Comparison of ENCODE assay signal across 10 cellular contexts in the genomic region with DNA sequence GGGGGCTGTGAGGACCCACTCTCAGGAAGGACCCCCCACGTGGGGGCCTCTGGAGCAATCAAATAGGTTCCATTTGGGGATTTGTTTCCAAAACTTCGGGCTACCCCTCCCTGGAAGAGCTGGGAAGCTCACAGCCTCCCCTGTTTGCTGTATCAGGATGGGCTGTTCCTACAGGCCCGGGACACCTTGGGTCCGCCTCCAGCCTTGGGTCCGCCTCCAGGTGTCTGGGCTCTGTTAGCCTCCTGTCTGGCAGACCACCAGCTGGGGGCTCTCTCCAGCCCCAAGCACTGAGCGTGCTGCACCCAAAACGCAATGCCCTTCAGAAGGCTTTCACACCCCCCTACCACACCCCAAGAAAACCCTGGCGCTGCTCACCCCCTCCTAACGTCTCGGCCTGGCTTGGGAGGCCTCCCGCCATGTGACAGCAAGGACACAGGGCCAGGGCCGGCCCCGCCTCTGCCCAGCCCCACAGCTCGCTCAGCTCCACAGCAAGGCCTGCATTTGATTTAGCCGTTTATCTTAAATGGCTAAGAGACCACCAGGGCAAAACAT. TPM values are rescaled to one million over a fixed set of nuclear protein-coding genes. Genes with fewer than 3 reads are reported as not detected.
A peak's percentile ranks its signal among the peaks of the same experiment; 100 is the strongest.
DNase-seq lines count a peak whose midpoint lies in the region; ATAC-seq and TF ChIP-seq lines count a peak whose summit lies in the region.
"Had no signal": no experiment of that assay in that cellular context is flagged by ENCODE, and none has a peak within 500 bp of the region (broad histone marks: within the 10 kb centered on the region; RNA-seq: fewer than 3 reads in every experiment).

No MANE protein-coding gene starts in this region.

- CTCF ChIA-PET in WTC11 (lab: Charles Lee): interaction anchor here (0.9 to 2.9 kb wide), 18 partner anchors 10 to 197 kb away, joined by 3 to 19 read pairs (median 5); no protein-coding TSS in a partner anchor

- no peak overlapping the region for H3K27ac ChIP-seq in foreskin keratinocyte
- H3K27ac ChIP-seq: epithelial cell of prostate, PC-9 had no signal

- TF ChIP-seq CTCF in WTC11 (IDR thresholded peaks at IDR 0.05) (no peak), foreskin keratinocyte (conservative IDR thresholded peaks at IDR 0.05) (peak; percentile 4), retinal pigment epithelial cell (conservative IDR thresholded peaks at IDR 0.05; ENCODE audit: low read depth, low read length) (peak; percentile 1)

- no peaks in the 10 kb centered on the region for H3K36me3 ChIP-seq in H7 (replicated peaks; ENCODE audit: control insufficient read depth, insufficient read depth, low read length)

- H3K4me3 Mint-ChIP-seq in WTC11: peak overlapping the region; percentile 65

- peaks cover 5% of the 10 kb centered on the region; the same call in 1 of the 2 replicates for H3K36me3 Mint-ChIP-seq in WTC11

- H3K4me3 ChIP-seq in H7 (ENCODE audit: insufficient read depth, low read depth, low read length) (peak overlapping the region; percentile 41), retinal pigment epithelial cell (ENCODE audit: low read length) (peak overlapping the region; percentile 48)
- H3K4me3 ChIP-seq: PC-9 had no signal

- ATAC-seq in WTC11: peak; percentile 85
- ATAC-seq in foreskin keratinocyte: peak; percentile 63

- POLR2A ChIA-PET in WTC11 (lab: Charles Lee): interaction anchor here (0.8 to 1.8 kb wide), 4 partner anchors 9 to 43 kb away, joined by 3 to 10 read pairs (median 4); no protein-coding TSS in a partner anchor

- H3K9me3 Mint-ChIP-seq in WTC11: no peaks in the 10 kb centered on the region

- H3K4me1 ChIP-seq in foreskin keratinocyte: peaks cover 11% of the 10 kb centered on the region

- no peaks in the 10 kb centered on the region for H3K27me3 Mint-ChIP-seq in WTC11 (ENCODE audit: low read depth)

- no peaks in the 10 kb centered on the region for H3K27me3 ChIP-seq in H7 (ENCODE audit: control insufficient read depth, insufficient read depth, low read length)
- H3K27me3 ChIP-seq in foreskin keratinocyte: no peaks in the 10 kb centered on the region

- H3K4me1 Mint-ChIP-seq in WTC11: peaks cover 67% of the 10 kb centered on the region

- peak; percentile 93 for DNase-seq in H7
- DNase-seq in WTC11 (ENCODE audit: low spot score): peak; percentile 80
- no peak for DNase-seq in foreskin keratinocyte
- DNase-seq in retinal pigment epithelial cell (ENCODE audit: low read depth): no peak
- DNase-seq in stimulated activated naive CD4-positive, alpha-beta T cell treated with Interleukin-2 at 50 U/mL for 16 hours (lab: John Stamatoyannopoulos, UW): no peak
- DNase-seq in AG08396 (ENCODE audit: low spot score): no peak
- no peak for DNase-seq in NCI-H2196 (lab: John Stamatoyannopoulos, UW; ENCODE audit: unreplicated experiment)
- DNase-seq: PC-9; stimulated activated CD4-positive, alpha-beta T cell treated with anti-CD3 and anti-CD28 coated beads, Interleukin-4, amount 100 ng/mL, for 24 hours had no signal

- peak overlapping the region; percentile 87; the same call in 1 of the 2 replicates for H3K27ac Mint-ChIP-seq in WTC11

TF ChIP-seq in WTC11, 78 proteins besides CTCF, POLR2A, EP300 and RAD21:
- TF ChIP-seq ZNF138 (CRISPR knock-in tag; conservative IDR thresholded peaks at IDR 0.05): no peak
- peak; percentile 56; the same call in 1 of the 2 replicates for TF ChIP-seq USF2 (CRISPR knock-in tag; IDR thresholded peaks at IDR 0.05)

RNA-seq across cellular contexts. Expression of gene BCL11B, which starts 40.1 kb away (rescaled TPM):
- 5.7 and 6.1 TPM in 2 replicates for total RNA-seq in H7 (2014; rRNA removed; shearing (Covaris generic))
- total RNA-seq in WTC11 (2021) (6.7 to 9.1 TPM (median 7.2 TPM) in 3 replicates), foreskin keratinocyte (15.4 and 16.3 TPM in 2 replicates)
- polyA plus RNA-seq in foreskin keratinocyte: 3.8 and 4.4 TPM in 2 replicates
- total RNA-seq: PC-9 had no signal

Comparison
In these comparisons a context has a peak if more than half of its experiments do, and no peak if none do; other contexts are left out.
1. DNase-seq: peak in H7 (single experiment) and WTC11 (single experiment); none in foreskin keratinocyte (0 of 2), retinal pigment epithelial cell (single experiment), stimulated activated naive CD4-positive, alpha-beta T cell treated with Interleukin-2 at 50 U/mL for 16 hours (single experiment), AG08396 (single experiment) and NCI-H2196 (single experiment).